Comparison of ENCODE assay signal across 1 cellular context in genomic region chr19:11693505-11694499, GRCh38.
TF ChIP-seq lines count a peak whose summit lies in the region.

No MANE protein-coding gene starts in this region.

TF ChIP-seq in GM12878, 131 proteins besides CTCF, POLR2A, EP300 and RAD21 (continued from another document):
- TF ChIP-seq RUNX3 (IDR thresholded peaks at IDR 0.05; ENCODE audit: low read length) (no peak), NRF1 (conservative IDR thresholded peaks at IDR 0.05; ENCODE audit: low read depth, low read length) (no peak), SMARCA5 (IDR thresholded peaks at IDR 0.05) (no peak), TAF1 (IDR thresholded peaks at IDR 0.05; ENCODE audit: borderline replicate concordance, low read depth, low read length) (no peak), BRCA1 (IDR thresholded peaks at IDR 0.05; ENCODE audit: low read depth, low read length) (no peak)
